ENCODE assay signal across 9 cellular contexts in the genomic region with DNA sequence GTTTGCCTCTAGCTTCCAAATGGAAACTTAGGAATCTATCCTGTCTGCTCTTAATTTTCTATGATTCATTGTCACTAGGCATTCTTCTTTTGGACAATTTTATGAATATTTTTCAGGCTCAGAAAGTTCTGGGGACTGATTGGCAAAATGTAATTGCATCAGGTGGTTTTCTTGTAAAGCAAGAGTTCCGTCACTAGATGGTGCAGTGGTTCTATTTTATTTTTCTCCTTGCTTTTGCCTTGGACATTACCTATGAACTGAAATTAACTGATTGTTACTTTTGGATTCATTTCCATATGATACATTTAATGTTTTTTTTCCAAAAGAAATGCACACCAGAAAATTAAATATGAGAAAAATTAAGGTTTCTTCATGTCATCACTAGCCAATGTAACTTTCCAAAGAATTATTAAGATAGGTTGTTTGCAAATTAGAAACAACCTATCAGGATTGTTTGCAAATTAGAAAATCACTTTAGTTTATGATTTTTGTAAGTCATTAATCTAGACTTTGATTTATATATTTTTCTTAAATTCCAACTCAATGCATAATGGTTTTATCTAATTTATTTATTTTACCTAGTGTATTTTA. TPM values are rescaled to one million over a fixed set of nuclear protein-coding genes. Genes with fewer than 3 reads are reported as not detected.
DNase-seq lines count a peak whose midpoint lies in the region; ATAC-seq, FAIRE-seq and TF ChIP-seq lines count a peak whose summit lies in the region.
"Had no signal": no experiment of that assay in that cellular context is flagged by ENCODE, and none has a peak within 500 bp of the region (broad histone marks: within the 10 kb centered on the region; RNA-seq: fewer than 3 reads in every experiment).

No MANE protein-coding gene starts in this region.

- H3K27ac Mint-ChIP-seq in WTC11 = no peak overlapping the region

- no peak; the same call in 1 of the 2 replicates for ATAC-seq in WTC11
- no peak for ATAC-seq in GM19455 (IDR thresholded peaks at IDR 0.05; ENCODE audit: unreplicated experiment)
- no peak for ATAC-seq in GM18511 (IDR thresholded peaks at IDR 0.05; ENCODE audit: unreplicated experiment)

- peak; percentile 28 for DNase-seq in DMS79 treated with DMSO at 0.1 percent for 48 hours (lab: John Stamatoyannopoulos, UW)
- DNase-seq in DMS79 (lab: John Stamatoyannopoulos, UW) = no peak
- DNase-seq in MM.1S = peak; percentile 22
- no peak for DNase-seq in WTC11 (ENCODE audit: low spot score)
- no peak for DNase-seq in kidney
- no peak for DNase-seq in NK-92 (lab: John Stamatoyannopoulos, UW; ENCODE audit: unreplicated experiment)

- peaks cover 7% of the 10 kb centered on the region for H3K9me3 Mint-ChIP-seq in WTC11

- peak; percentile 97 for FAIRE-seq in kidney (lab: Jason Lieb, UNC)

- H3K4me3 ChIP-seq in MM.1S (ENCODE audit: low read length) = no peak overlapping the region
- H3K4me3 ChIP-seq in kidney (ENCODE audit: low read length in 2 of 2) = no peak overlapping the region
- H3K4me3 ChIP-seq: BLaER1 treated with 17β-estradiol and CSF1 and Interleukin-3, amounts not matched to agents 10 nM and 100 nM had no signal

- H2AFZ ChIP-seq in MM.1S (ENCODE audit: low read length) = no peak overlapping the region

- H4K20me1 ChIP-seq in MM.1S (ENCODE audit: insufficient read depth, low read length) = no peaks in the 10 kb centered on the region
- H4K20me1 ChIP-seq: BLaER1 treated with 17β-estradiol and CSF1 and Interleukin-3, amounts not matched to agents 10 nM and 100 nM had no signal

- H3K4me1 ChIP-seq in MM.1S (ENCODE audit: low read length) (no peaks in the 10 kb centered on the region), kidney (ENCODE audit: control insufficient read depth in 1 of 2, insufficient read depth in 1 of 2, low read depth in 1 of 2, low read length in 2 of 2) (peaks cover 0 to 10% of the 10 kb centered on the region in 2 donors)

- no peak overlapping the region for H3K4me2 ChIP-seq in MM.1S (ENCODE audit: low read depth, low read length)
- H3K4me2 ChIP-seq: BLaER1 treated with 17β-estradiol and CSF1 and Interleukin-3, amounts not matched to agents 10 nM and 100 nM had no signal

- peaks cover 5% of the 10 kb centered on the region; the same call in 1 of the 2 replicates for H3K36me3 Mint-ChIP-seq in WTC11

- H3K27ac ChIP-seq in MM.1S (ENCODE audit: low read length) (no peak overlapping the region), kidney (ENCODE audit: low read depth in 2 of 2, low read length in 2 of 2) (no peak overlapping the region)
- H3K27ac ChIP-seq: BLaER1 treated with 17β-estradiol and CSF1 and Interleukin-3, amounts not matched to agents 10 nM and 100 nM had no signal

- no peaks in the 10 kb centered on the region for H3K79me2 ChIP-seq in MM.1S (ENCODE audit: low read length)

- H3K4me3 Mint-ChIP-seq in WTC11 = no peak overlapping the region

- H3K36me3 ChIP-seq in MM.1S (replicated peaks; ENCODE audit: insufficient read depth, low read length) = no peaks in the 10 kb centered on the region
- no peaks in the 10 kb centered on the region for H3K36me3 ChIP-seq in kidney (ENCODE audit: control insufficient read depth in 1 of 2, insufficient read depth in 2 of 2, low read length in 2 of 2)
- H3K36me3 ChIP-seq: BLaER1 treated with 17β-estradiol and CSF1 and Interleukin-3, amounts not matched to agents 10 nM and 100 nM had no signal

- CTCF ChIA-PET in WTC11 (lab: Charles Lee) = interaction anchor here (0.6 to 4.1 kb wide), 9 partner anchors 10 to 705 kb away, joined by 3 to 20 read pairs (median 7); partner anchors contain the start of gene EDN1

- no peak overlapping the region for H3K9ac ChIP-seq in MM.1S (ENCODE audit: low read length)
- no peak overlapping the region for H3K9ac ChIP-seq in kidney (ENCODE audit: low read length in 2 of 2)
- H3K9ac ChIP-seq: BLaER1 treated with 17β-estradiol and CSF1 and Interleukin-3, amounts not matched to agents 10 nM and 100 nM had no signal

- no peaks in the 10 kb centered on the region for H3K27me3 Mint-ChIP-seq in WTC11 (ENCODE audit: low read depth)

- H3K4me1 Mint-ChIP-seq in WTC11 = peaks cover 25% of the 10 kb centered on the region

- TF ChIP-seq CTCF in MM.1S (IDR thresholded peaks at IDR 0.05; ENCODE audit: low read length) = peak; percentile 60
- TF ChIP-seq CTCF in WTC11 (IDR thresholded peaks at IDR 0.05) = no peak; the same call in 1 of the 2 replicates
- TF ChIP-seq CTCF in kidney (IDR thresholded peaks at IDR 0.05; ENCODE audit: borderline replicate concordance, extremely low read depth, insufficient read depth) = peak; percentile 67

- H3K9me3 ChIP-seq in MM.1S (replicated peaks; ENCODE audit: insufficient read depth, low read length) (no peaks in the 10 kb centered on the region), kidney (ENCODE audit: control insufficient read depth in 1 of 2, low read length in 2 of 2) (no peaks in the 10 kb centered on the region)
- H3K9me3 ChIP-seq: BLaER1 treated with 17β-estradiol and CSF1 and Interleukin-3, amounts not matched to agents 10 nM and 100 nM had no signal

- H3K27me3 ChIP-seq in MM.1S (replicated peaks; ENCODE audit: insufficient read depth, low read length) = no peaks in the 10 kb centered on the region
- H3K27me3 ChIP-seq: BLaER1 treated with 17β-estradiol and CSF1 and Interleukin-3, amounts not matched to agents 10 nM and 100 nM had no signal

- no peaks in the 10 kb centered on the region for H3K9me2 ChIP-seq in MM.1S (replicated peaks; ENCODE audit: insufficient read depth, low read length)

- intact Hi-C loops in kidney (cut with DNase I) = no loop called here

- POLR2A ChIA-PET in WTC11 (lab: Charles Lee) = no interaction called here

- H3F3A ChIP-seq in MM.1S (ENCODE audit: insufficient read depth, low read length) = no peaks in the 10 kb centered on the region

TF ChIP-seq in WTC11, 78 proteins besides CTCF, POLR2A, EP300 and RAD21:
- peak; percentile 83 for TF ChIP-seq GABPB1 (CRISPR knock-in tag; IDR thresholded peaks at IDR 0.05)
- TF ChIP-seq TCF7 (CRISPR knock-in tag; IDR thresholded peaks at IDR 0.05; ENCODE audit: low read depth) = no peak

RNA-seq across cellular contexts. Expression of gene TMEM170B, which starts 48.0 kb away (rescaled TPM):
- total RNA-seq in WTC11 (2021) (3.5 to 5.4 TPM (median 5.2 TPM) in 3 replicates), kidney (3.7 TPM)
- polyA plus RNA-seq in kidney (ENCODE audit: insufficient read depth, low read depth, low replicate concordance) = 2.7 TPM

Comparison
In these comparisons a context has a peak if more than half of its experiments do, and no peak if none do; other contexts are left out.
1. DNase-seq: peak in DMS79 treated with DMSO at 0.1 percent for 48 hours (single experiment) and MM.1S (single experiment); none in DMS79 (single experiment), WTC11 (single experiment), kidney (single experiment) and NK-92 (single experiment).